22 cellular contexts compared by ENCODE assay signal in genomic region chr4:128924951-128925350, GRCh38.
DNase-seq lines count a peak whose midpoint lies in the region; ATAC-seq and TF ChIP-seq lines count a peak whose summit lies in the region.
"Had no signal": no experiment of that assay in that cellular context is flagged by ENCODE, and none has a peak within 500 bp of the region (broad histone marks: within the 10 kb centered on the region; RNA-seq: fewer than 3 reads in every experiment).

No MANE protein-coding gene starts in this region.

- ATAC-seq in esophagus mucosa = peak; percentile 65
- ATAC-seq in natural killer cell treated with Interleukin-12 subunit alpha and Interleukin-12 subunit beta and Interleukin-15 and Interleukin-18, amount 100 ng/mL, for 72 hours = no peak
- ATAC-seq: activated naive CD8-positive, alpha-beta T cell treated with anti-CD3 and anti-CD28 coated beads, Interleukin-2, amount 50 U/mL, for 24 hours; Panc1; pancreas; right lobe of liver; upper lobe of right lung had no signal

- DNase-seq in Daoy (ENCODE audit: low read depth) (peak; percentile 0), RKO (ENCODE audit: low spot score) (peak; percentile 35), T1000 (lab: John Stamatoyannopoulos, UW) (no peak), NOMO-1 (lab: John Stamatoyannopoulos, UW; ENCODE audit: unreplicated experiment in 2 of 2) (no peak), osteocyte (ENCODE audit: extremely low spot score, unreplicated experiment) (no peak)
- no peak for DNase-seq in natural killer cell treated with Interleukin-12 subunit alpha and Interleukin-12 subunit beta and Interleukin-15 and Interleukin-18, amount 100 ng/mL, for 72 hours (ENCODE audit: low spot score)
- no peak for DNase-seq in effector CD8-positive, alpha-beta T cell (lab: John Stamatoyannopoulos, UW)
- DNase-seq: activated CD8-positive, alpha-beta memory T cell treated with anti-CD3 and anti-CD28 coated beads, Interleukin-2, amount 50 U/mL, for 48 hours; activated naive CD8-positive, alpha-beta T cell treated with anti-CD3 and anti-CD28 coated beads, Interleukin-2, amount 50 U/mL, for 24 hours; hypothalamus; NCI-H2107; NCI-H510A; pancreas; right lobe of liver; stimulated activated CD8-positive, alpha-beta memory T cell treated with anti-CD3 and anti-CD28 coated beads, Interleukin-4, amount 100 ng/mL, for 48 hours; T-helper 1 cell; upper lobe of right lung had no signal

- peak overlapping the region in 1 of 2 donors; percentile 73 for H3K27ac Mint-ChIP-seq in natural killer cell treated with Interleukin-12 subunit alpha and Interleukin-12 subunit beta and Interleukin-15 and Interleukin-18, amount 100 ng/mL, for 72 hours
- H3K27ac Mint-ChIP-seq in osteocyte (ENCODE audit: unreplicated experiment) = no peak overlapping the region
- H3K27ac Mint-ChIP-seq: activated naive CD8-positive, alpha-beta T cell treated with anti-CD3 and anti-CD28 coated beads, Interleukin-2, amount 50 U/mL, for 24 hours; activated T-helper 2 cell treated with anti-CD3 and anti-CD28 coated beads, Interferon-gamma antibody, Interleukin-2, Interleukin-4, amounts not matched to agents 10 μg/mL and 5 μg/mL and 100 μg/mL, durations not matched to agents 14 hours and 24 hours and 36 hours; dendritic cell treated with granulocyte-macrophage colony-stimulating factor and Interleukin-4, amounts not matched to agents 40 ng/mL and 50 ng/mL, for 4 days; memory B cell had no signal

- H3K9me3 Mint-ChIP-seq in natural killer cell treated with Interleukin-12 subunit alpha and Interleukin-12 subunit beta and Interleukin-15 and Interleukin-18, amount 100 ng/mL, for 72 hours = no peaks in the 10 kb centered on the region
- H3K9me3 Mint-ChIP-seq in osteocyte (ENCODE audit: unreplicated experiment) = peaks cover 20% of the 10 kb centered on the region
- H3K9me3 Mint-ChIP-seq: dendritic cell treated with granulocyte-macrophage colony-stimulating factor and Interleukin-4, amounts not matched to agents 40 ng/mL and 50 ng/mL, for 4 days had no signal

- H3K4me3 Mint-ChIP-seq in natural killer cell treated with Interleukin-12 subunit alpha and Interleukin-12 subunit beta and Interleukin-15 and Interleukin-18, amount 100 ng/mL, for 72 hours = peak overlapping the region; percentile 37
- H3K4me3 Mint-ChIP-seq in osteocyte (ENCODE audit: unreplicated experiment) = no peak overlapping the region
- H3K4me3 Mint-ChIP-seq: activated naive CD8-positive, alpha-beta T cell treated with anti-CD3 and anti-CD28 coated beads, Interleukin-2, amount 50 U/mL, for 24 hours; dendritic cell treated with granulocyte-macrophage colony-stimulating factor and Interleukin-4, amounts not matched to agents 40 ng/mL and 50 ng/mL, for 4 days; memory B cell had no signal

- H3K27me3 Mint-ChIP-seq in natural killer cell treated with Interleukin-12 subunit alpha and Interleukin-12 subunit beta and Interleukin-15 and Interleukin-18, amount 100 ng/mL, for 72 hours = no peaks in the 10 kb centered on the region
- H3K27me3 Mint-ChIP-seq in osteocyte (ENCODE audit: unreplicated experiment) = no peaks in the 10 kb centered on the region
- H3K27me3 Mint-ChIP-seq: activated naive CD8-positive, alpha-beta T cell treated with anti-CD3 and anti-CD28 coated beads, Interleukin-2, amount 50 U/mL, for 24 hours; dendritic cell treated with granulocyte-macrophage colony-stimulating factor and Interleukin-4, amounts not matched to agents 40 ng/mL and 50 ng/mL, for 4 days; memory B cell had no signal

- peaks cover 11% of the 10 kb centered on the region for H3K36me3 Mint-ChIP-seq in natural killer cell treated with Interleukin-12 subunit alpha and Interleukin-12 subunit beta and Interleukin-15 and Interleukin-18, amount 100 ng/mL, for 72 hours
- H3K36me3 Mint-ChIP-seq in osteocyte (ENCODE audit: unreplicated experiment) = peaks cover 28% of the 10 kb centered on the region

- peaks cover 6 to 12% of the 10 kb centered on the region in 2 donors for H3K4me1 Mint-ChIP-seq in natural killer cell treated with Interleukin-12 subunit alpha and Interleukin-12 subunit beta and Interleukin-15 and Interleukin-18, amount 100 ng/mL, for 72 hours (ENCODE audit: low read depth in 2 of 2)
- H3K4me1 Mint-ChIP-seq in osteocyte (ENCODE audit: unreplicated experiment) = no peaks in the 10 kb centered on the region
- H3K4me1 Mint-ChIP-seq: activated naive CD8-positive, alpha-beta T cell treated with anti-CD3 and anti-CD28 coated beads, Interleukin-2, amount 50 U/mL, for 24 hours; memory B cell had no signal

- no peak for TF ChIP-seq CTCF in osteocyte (IDR thresholded peaks at IDR 0.05)

Comparison
In these comparisons a context has a peak if more than half of its experiments do, and no peak if none do; other contexts are left out.
1. DNase-seq: peak in Daoy (single experiment) and RKO (single experiment); none in natural killer cell treated with Interleukin-12 subunit alpha and Interleukin-12 subunit beta and Interleukin-15 and Interleukin-18, amount 100 ng/mL, for 72 hours (single experiment), T1000 (single experiment), NOMO-1 (0 of 2), osteocyte (single experiment) and effector CD8-positive, alpha-beta T cell (single experiment).